Comparison of ENCODE assay signal across 16 cellular contexts in genomic region chr13:87893982-87894527, GRCh38.
DNase-seq lines count a peak whose midpoint lies in the region; ATAC-seq and TF ChIP-seq lines count a peak whose summit lies in the region.
"Had no signal": no experiment of that assay in that cellular context is flagged by ENCODE, and none has a peak within 500 bp of the region (broad histone marks: within the 10 kb centered on the region; RNA-seq: fewer than 3 reads in every experiment).

No MANE protein-coding gene starts in this region.

- H3K36me3 ChIP-seq in left ventricle myocardium inferior (no peaks in the 10 kb centered on the region), ascending aorta (no peaks in the 10 kb centered on the region)

- ATAC-seq in GM18511 (IDR thresholded peaks at IDR 0.05; ENCODE audit: unreplicated experiment) (peak; percentile 65), HG02938 (IDR thresholded peaks at IDR 0.05; ENCODE audit: unreplicated experiment) (no peak)

- H3K4me1 ChIP-seq in left ventricle myocardium inferior (no peaks in the 10 kb centered on the region), ascending aorta (no peaks in the 10 kb centered on the region)

- no peak for TF ChIP-seq POLR2A in NB4 (IDR thresholded peaks at IDR 0.05; ENCODE audit: extremely low read depth, insufficient read length)

- H3K27ac ChIP-seq in left ventricle myocardium inferior (replicated peaks) = no peak overlapping the region
- no peak overlapping the region for H3K27ac ChIP-seq in ascending aorta
- H3K27ac ChIP-seq: KMS-11 had no signal

- H3K27me3 ChIP-seq in left ventricle myocardium inferior (ENCODE audit: low read depth) = no peaks in the 10 kb centered on the region
- H3K27me3 ChIP-seq in ascending aorta = no peaks in the 10 kb centered on the region

- H3K4me3 ChIP-seq in NB4 (ENCODE audit: low read depth, low read length) (no peak overlapping the region), left ventricle myocardium inferior (no peak overlapping the region), ascending aorta (no peak overlapping the region)

- H3K9me3 ChIP-seq in left ventricle myocardium inferior (replicated peaks) (peaks cover 14% of the 10 kb centered on the region), ascending aorta (no peaks in the 10 kb centered on the region)

- intact Hi-C loops in left ventricle myocardium inferior (cut with micrococcal nuclease) (no loop called here), ascending aorta (cut with DNase I) (no loop called here)

- TF ChIP-seq CTCF in NB4 (IDR thresholded peaks at IDR 0.05; ENCODE audit: low read depth, low read length) (no peak), left ventricle myocardium inferior (IDR thresholded peaks at IDR 0.05; ENCODE audit: borderline replicate concordance) (no peak), ascending aorta (IDR thresholded peaks at IDR 0.05) (no peak)

- DNase-seq in NB4 (ENCODE audit: low read depth) = peak; percentile 45
- DNase-seq in RPMI8226 = peak; percentile 40
- DNase-seq in glomerular visceral epithelial cell (ENCODE audit: extremely low spot score) = peak; percentile 16
- DNase-seq in COLO829 (ENCODE audit: low spot score) = no peak
- no peak for DNase-seq in left ventricle myocardium inferior
- no peak for DNase-seq in ascending aorta (ENCODE audit: low spot score in 2 of 2)
- DNase-seq: CD8-positive, alpha-beta memory T cell; DMS 273 treated with DMSO at 0.1 percent for 48 hours; MM.1S; NCI-H1436 treated with DMSO at 0.1 percent for 48 hours; NCI-H2227 treated with DMSO at 0.1 percent for 48 hours; NCI-H526 treated with DMSO at 0.1 percent for 48 hours; NK-92 treated with Interleukin-12 subunit alpha and Interleukin-12 subunit beta, amount 100 ng/mL, for 24 hours had no signal

Comparison
In these comparisons a context has a peak if more than half of its experiments do, and no peak if none do; other contexts are left out.
1. DNase-seq: peak in NB4 (single experiment), RPMI8226 (single experiment) and glomerular visceral epithelial cell (single experiment); none in COLO829 (single experiment), left ventricle myocardium inferior (single experiment) and ascending aorta (0 of 2).